1 cellular context compared by ENCODE assay signal in the genomic region with DNA sequence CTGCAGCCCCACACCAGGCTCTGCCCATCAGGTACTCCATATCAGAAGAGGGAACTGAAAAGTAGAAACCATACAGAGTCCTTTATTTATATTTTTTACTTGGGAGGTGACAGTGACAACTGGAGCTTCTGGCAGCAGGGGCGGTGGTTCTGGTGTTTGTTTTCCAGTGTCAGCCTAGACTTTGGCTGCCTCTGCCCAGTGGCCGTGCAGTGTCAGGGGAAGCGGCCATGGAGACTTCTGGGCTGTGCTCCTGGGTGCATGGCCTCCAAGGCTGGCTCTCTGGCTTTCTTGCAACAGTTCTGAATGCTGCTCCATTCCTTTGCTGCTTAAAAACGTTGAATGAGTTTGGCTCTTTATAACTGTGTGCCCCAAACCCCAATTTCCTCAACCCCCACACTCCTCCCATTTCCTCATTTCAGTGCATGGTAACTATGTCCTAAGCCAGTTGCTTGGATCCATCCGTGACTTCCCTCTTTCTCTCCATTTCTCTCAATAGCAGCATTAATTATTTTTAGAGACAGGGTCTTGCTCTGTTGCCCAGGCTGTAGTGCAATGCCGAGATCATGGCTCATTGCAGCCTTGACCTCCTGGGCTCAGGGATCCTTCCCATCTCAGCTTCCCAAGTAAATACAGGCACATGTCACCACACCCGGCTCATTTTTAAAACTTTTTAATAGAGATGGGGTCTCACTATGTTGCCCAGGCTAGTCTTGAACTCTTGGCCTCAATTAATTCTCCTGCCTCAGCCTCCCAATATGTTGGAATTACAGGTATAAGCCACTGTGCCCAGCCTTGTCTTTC.
TF ChIP-seq lines count a peak whose summit lies in the region.

No MANE protein-coding gene starts in this region.

TF ChIP-seq in IMR-90, 13 proteins besides CTCF, POLR2A, EP300 and RAD21:
- TF ChIP-seq, protein P1, sequence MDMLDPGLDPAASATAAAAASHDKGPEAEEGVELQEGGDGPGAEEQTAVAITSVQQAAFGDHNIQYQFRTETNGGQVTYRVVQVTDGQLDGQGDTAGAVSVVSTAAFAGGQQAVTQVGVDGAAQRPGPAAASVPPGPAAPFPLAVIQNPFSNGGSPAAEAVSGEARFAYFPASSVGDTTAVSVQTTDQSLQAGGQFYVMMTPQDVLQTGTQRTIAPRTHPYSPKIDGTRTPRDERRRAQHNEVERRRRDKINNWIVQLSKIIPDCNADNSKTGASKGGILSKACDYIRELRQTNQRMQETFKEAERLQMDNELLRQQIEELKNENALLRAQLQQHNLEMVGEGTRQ (IDR thresholded peaks at IDR 0.05; ENCODE audit: low read depth, low read length): no peak
- no peak for TF ChIP-seq CHD1 (IDR thresholded peaks at IDR 0.05; ENCODE audit: low read depth, low read length)
TF ChIP-seq in IMR-90: peak in this region for 0.
